Comparison of ENCODE assay signal across 24 cellular contexts in genomic region chr20:49727894-49728885, GRCh38. TPM values are rescaled to one million over a fixed set of nuclear protein-coding genes. Genes with fewer than 3 reads are reported as not detected.
DNase-seq lines count a peak whose midpoint lies in the region; ATAC-seq, FAIRE-seq and TF ChIP-seq lines count a peak whose summit lies in the region.
"Had no signal": no experiment of that assay in that cellular context is flagged by ENCODE, and none has a peak within 500 bp of the region (broad histone marks: within the 10 kb centered on the region; RNA-seq: fewer than 3 reads in every experiment).

No MANE protein-coding gene starts in this region.

- TF ChIP-seq CTCF in A549 (IDR thresholded peaks at IDR 0.05) (no peak), LNCaP clone FGC (IDR thresholded peaks at IDR 0.05; ENCODE audit: control insufficient read depth, extremely low read depth, insufficient read depth) (no peak), lower lobe of right lung (IDR thresholded peaks at IDR 0.05) (no peak), heart right ventricle (IDR thresholded peaks at IDR 0.05) (no peak), MM.1S (IDR thresholded peaks at IDR 0.05; ENCODE audit: low read length) (no peak)

- ATAC-seq in A549 (no peak), lower lobe of right lung (peak; percentile 56), heart right ventricle (no peak), HG03097 (IDR thresholded peaks at IDR 0.05; ENCODE audit: low FRiP score, unreplicated experiment) (no peak)

- CTCF ChIA-PET in A549 (lab: Yijun Ruan, JAX): no interaction called here

- H3K27me3 ChIP-seq in lower lobe of right lung (ENCODE audit: low read depth) (no peaks in the 10 kb centered on the region), heart right ventricle (no peaks in the 10 kb centered on the region), MM.1S (replicated peaks; ENCODE audit: insufficient read depth, low read length) (no peaks in the 10 kb centered on the region), small intestine (ENCODE audit: control insufficient read depth in 2 of 2, insufficient read depth in 2 of 2, low read length in 2 of 2) (no peaks in the 10 kb centered on the region)
- H3K27me3 ChIP-seq: Peyer's patch, SJCRH30 had no signal

- H3K9me3 ChIP-seq in A549 (peaks cover 6% of the 10 kb centered on the region; the same call in 2 of the 3 replicates), SK-N-MC (ENCODE audit: low read depth, low read length) (no peaks in the 10 kb centered on the region), lower lobe of right lung (no peaks in the 10 kb centered on the region), heart right ventricle (peaks cover 0 to 5% (median 0%) of the 10 kb centered on the region in 11 donors), MM.1S (replicated peaks; ENCODE audit: insufficient read depth, low read length) (no peaks in the 10 kb centered on the region), small intestine (ENCODE audit: control insufficient read depth, low read depth) (no peaks in the 10 kb centered on the region)
- H3K9me3 ChIP-seq: Peyer's patch, SJCRH30 had no signal

- H3K79me2 ChIP-seq in MM.1S (ENCODE audit: low read length): no peaks in the 10 kb centered on the region

- no peaks in the 10 kb centered on the region for H4K20me1 ChIP-seq in MM.1S (ENCODE audit: insufficient read depth, low read length)

- FAIRE-seq in A549 (lab: Jason Lieb, UNC) (no peak), small intestine (lab: Jason Lieb, UNC) (no peak)
- FAIRE-seq: GM19239, H1 had no signal

- no peak for TF ChIP-seq EP300 in A549 (IDR thresholded peaks at IDR 0.05)

- WGBS in A549 (ENCODE audit: missing lambda C conversion rate): 90% methylated on average over 3 of the region's 3 CpGs
- whole genome bisulfite sequencing in heart right ventricle, 2 donors: 96 to 97% methylated on average over 3 of the region's 3 CpGs
- WGBS in small intestine, 3 donors: 95 to 96% (median 96%) methylated on average over 3 of the region's 3 CpGs

- no peaks in the 10 kb centered on the region for H3F3A ChIP-seq in MM.1S (ENCODE audit: insufficient read depth, low read length)

- no peak for TF ChIP-seq RAD21 in A549 (conservative IDR thresholded peaks at IDR 0.05 in 1 of 2, IDR thresholded peaks at IDR 0.05 in 1 of 2)

- no peaks in the 10 kb centered on the region for H3K9me2 ChIP-seq in MM.1S (replicated peaks; ENCODE audit: insufficient read depth, low read length)

- H3K4me3 ChIP-seq in A549 (no peak overlapping the region), LNCaP clone FGC (ENCODE audit: low read depth, low read length) (no peak overlapping the region), SK-N-MC (no peak overlapping the region), lower lobe of right lung (no peak overlapping the region), heart right ventricle (no peak overlapping the region), MM.1S (ENCODE audit: low read length) (no peak overlapping the region), small intestine (ENCODE audit: low read depth in 1 of 2, low read length in 2 of 2) (no peak overlapping the region)
- H3K4me3 ChIP-seq: Peyer's patch, SJCRH30 had no signal

- H3K4me1 ChIP-seq in A549 (peaks cover 19% of the 10 kb centered on the region), lower lobe of right lung (peaks cover 24% of the 10 kb centered on the region), heart right ventricle (peaks cover 0 to 38% (median 12%) of the 10 kb centered on the region in 9 donors), MM.1S (ENCODE audit: low read length) (peaks cover 7% of the 10 kb centered on the region; the same call in 1 of the 2 replicates), small intestine (ENCODE audit: control insufficient read depth in 2 of 2, insufficient read depth in 1 of 2, low read depth in 1 of 2, low read length in 1 of 2) (no peaks in the 10 kb centered on the region)
- H3K4me1 ChIP-seq: Peyer's patch had no signal

- no peak overlapping the region; the same call in 2 of the 3 replicates for H3K4me2 ChIP-seq in A549
- no peak overlapping the region for H3K4me2 ChIP-seq in MM.1S (ENCODE audit: low read depth, low read length)
- H3K4me2 ChIP-seq: KMS-11 had no signal

- H3K27ac ChIP-seq in A549 (peak overlapping the region; percentile 2 to 54; a peak in 3 of 6 replicates), SK-N-MC (peak overlapping the region; percentile 25; the same call in 1 of the 2 replicates), lower lobe of right lung (peak overlapping the region; percentile 41), heart right ventricle (peak overlapping the region in 1 of 10 donors; percentile 12), MM.1S (ENCODE audit: low read length) (no peak overlapping the region), small intestine (ENCODE audit: low read depth in 1 of 2, low read length in 1 of 2) (no peak overlapping the region)
- H3K27ac ChIP-seq: KMS-11, Peyer's patch, SJCRH30 had no signal

- H3K36me3 ChIP-seq in SK-N-MC (ENCODE audit: insufficient read depth, low read length): no peaks in the 10 kb centered on the region
- H3K36me3 ChIP-seq in lower lobe of right lung: no peaks in the 10 kb centered on the region
- H3K36me3 ChIP-seq in heart right ventricle: no peaks in the 10 kb centered on the region
- H3K36me3 ChIP-seq in MM.1S (replicated peaks; ENCODE audit: insufficient read depth, low read length): no peaks in the 10 kb centered on the region
- H3K36me3 ChIP-seq in small intestine (ENCODE audit: control insufficient read depth in 2 of 2, insufficient read depth in 2 of 2, low read length in 2 of 2): no peaks in the 10 kb centered on the region
- H3K36me3 ChIP-seq: Peyer's patch, SJCRH30 had no signal

- POLR2A ChIA-PET in A549 (lab: Yijun Ruan, JAX): no interaction called here

- no peak for TF ChIP-seq POLR2A in A549 (IDR thresholded peaks at IDR 0.05; ENCODE audit: low read length)

- H3K9ac ChIP-seq in SK-N-MC (ENCODE audit: insufficient read length): no peak overlapping the region
- no peak overlapping the region for H3K9ac ChIP-seq in MM.1S (ENCODE audit: low read length)
- H3K9ac ChIP-seq: KMS-11 had no signal

- DNase-seq in A549 (ENCODE audit: low read depth in 1 of 2, low spot score in 1 of 2) (no peak), LNCaP clone FGC (ENCODE audit: low read depth) (peak; percentile 82), SK-N-MC (ENCODE audit: low read depth, low spot score) (no peak), lower lobe of right lung (no peak), heart right ventricle (no peak), MM.1S (no peak), small intestine (no peak)
- DNase-seq: 8988T; C1 segment of cervical spinal cord; DMS53; GDM1; NCI-H1694; NCI-H2107; NCI-H2227 treated with DMSO at 0.1 percent for 48 hours; NCI-H510A; NCI-H774; NK-92 treated with Interleukin-12 subunit alpha and Interleukin-12 subunit beta, amount 100 ng/mL, for 24 hours; Peyer's patch; SJCRH30; T-helper 1 cell had no signal

- intact Hi-C loops in lower lobe of right lung (cut with DNase I): no loop called here
- intact Hi-C loops in heart right ventricle (cut with DNase I): loop anchor here in 1 of 10 donors (5.0 kb wide), 1 partner anchor 111 kb away; no protein-coding TSS in a partner anchor

- no peak overlapping the region for H2AFZ ChIP-seq in MM.1S (ENCODE audit: low read length)

TF ChIP-seq in A549, 52 proteins besides CTCF, POLR2A, EP300 and RAD21 (continues in another document):
- no peak for TF ChIP-seq CHD2 (IDR thresholded peaks at IDR 0.05; ENCODE audit: low read length, partially characterized antibody)
- TF ChIP-seq RFX5 (IDR thresholded peaks at IDR 0.05): no peak
- TF ChIP-seq FOSL2 (IDR thresholded peaks at IDR 0.05): no peak
- no peak for TF ChIP-seq FOSL2 (CRISPR knock-in tag; IDR thresholded peaks at IDR 0.05)
- TF ChIP-seq MAZ (IDR thresholded peaks at IDR 0.05; ENCODE audit: borderline replicate concordance, low read depth, low read length): no peak
- TF ChIP-seq BHLHE40 (IDR thresholded peaks at IDR 0.05; ENCODE audit: low read depth, low read length): no peak
- no peak for TF ChIP-seq TP53 (CRISPR knock-in tag; IDR thresholded peaks at IDR 0.05)
- no peak for TF ChIP-seq JUN (IDR thresholded peaks at IDR 0.05)
- TF ChIP-seq FOSB (CRISPR knock-in tag; IDR thresholded peaks at IDR 0.05): no peak
- TF ChIP-seq HDAC2 (IDR thresholded peaks at IDR 0.05): no peak
- TF ChIP-seq REST (IDR thresholded peaks at IDR 0.05): no peak
- TF ChIP-seq GATA3 (IDR thresholded peaks at IDR 0.05; ENCODE audit: borderline replicate concordance): no peak

RNA-seq across cellular contexts. Expression of gene B4GALT5, which starts 14.5 kb away (rescaled TPM):
- polyA plus RNA-seq in A549 (2011; rRNA removed) (82.8 and 88.7 TPM in 2 replicates), A549 (2017; fragmentation: RNase III; extraction: RNeasy Plus Mini Kit Qiagen cat#74134 plus additional on column Dnase treatment) (68.1 to 84.0 TPM (median 81.5 TPM) in 3 replicates), heart right ventricle (10 to 100 TPM in 1 of 2 donors, 1 to 10 TPM in 1; 7.4 to 12.5 TPM), small intestine (10 to 100 TPM; 11.9 to 24.8 (median 16.2) TPM)
- 39.0 and 48.5 TPM in 2 replicates for polyA plus RNA-seq in A549 (2012; cell fraction: cytosol; rRNA removed)
- polyA plus RNA-seq in A549 (2012; cell fraction: nucleus; rRNA removed): 23.2 and 34.8 TPM in 2 replicates
- polyA minus RNA-seq in A549 (2011; rRNA and poly(A)+ RNA removed): 66.0 and 68.4 TPM in 2 replicates
- total RNA-seq in lower lobe of right lung (39.5 TPM), heart right ventricle (10 to 100 TPM; 24.4 to 61.6 (median 34.3) TPM)

Comparison
In these comparisons a context has a peak if more than half of its experiments do, and no peak if none do; other contexts are left out.
1. ATAC-seq: peak in lower lobe of right lung (2 of 2); none in A549 (0 of 2), heart right ventricle (0 of 8) and HG03097 (single experiment).
2. H3K27ac ChIP-seq: peak in A549 (2 of 2), SK-N-MC (single experiment) and lower lobe of right lung (single experiment); none in MM.1S (single experiment) and small intestine (0 of 2).